In the genomic region with DNA sequence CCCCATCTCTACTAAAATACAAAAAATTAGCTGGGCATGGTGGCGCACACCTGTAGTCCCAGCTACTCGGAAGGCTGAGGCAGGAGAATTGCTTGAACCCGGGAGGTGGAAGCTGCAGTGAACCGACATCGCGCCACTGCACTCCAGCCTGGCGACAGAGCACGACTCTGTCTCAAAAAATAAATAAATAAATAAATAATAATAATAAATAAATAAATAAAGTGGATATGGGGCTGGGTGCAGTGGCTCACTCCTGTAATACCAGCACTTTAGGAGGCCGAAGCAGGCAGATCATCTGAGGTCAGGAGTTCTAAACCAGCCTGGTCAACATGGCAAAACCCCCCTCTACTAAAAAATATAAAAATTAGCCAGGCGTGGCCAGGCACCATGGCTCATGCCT, we compare ENCODE assay signal across 6 cellular contexts. TPM values are rescaled to one million over a fixed set of nuclear protein-coding genes. Genes with fewer than 3 reads are reported as not detected.
"Had no signal": no experiment of that assay in that cellular context is flagged by ENCODE, and none has a peak within 500 bp of the region (broad histone marks: within the 10 kb centered on the region; RNA-seq: fewer than 3 reads in every experiment).

No MANE protein-coding gene starts in this region.

RNA-seq across cellular contexts. Expression of gene C1QL4, which starts 19.9 kb away (rescaled TPM):
- total RNA-seq: Peyer's patch, Right ventricle myocardium inferior, Right ventricle myocardium superior had no signal

RNA-seq across cellular contexts. Expression of gene PRPH, which starts 22.2 kb away (rescaled TPM):
- total RNA-seq: OCI-LY7, Right ventricle myocardium superior, SJSA1, SK-MEL-5 had no signal

RNA-seq across cellular contexts. Expression of gene DNAJC22, which starts 29.6 kb away (rescaled TPM):
- total RNA-seq: Right ventricle myocardium inferior had no signal
